Comparison of ENCODE assay signal across 17 cellular contexts in the genomic region with DNA sequence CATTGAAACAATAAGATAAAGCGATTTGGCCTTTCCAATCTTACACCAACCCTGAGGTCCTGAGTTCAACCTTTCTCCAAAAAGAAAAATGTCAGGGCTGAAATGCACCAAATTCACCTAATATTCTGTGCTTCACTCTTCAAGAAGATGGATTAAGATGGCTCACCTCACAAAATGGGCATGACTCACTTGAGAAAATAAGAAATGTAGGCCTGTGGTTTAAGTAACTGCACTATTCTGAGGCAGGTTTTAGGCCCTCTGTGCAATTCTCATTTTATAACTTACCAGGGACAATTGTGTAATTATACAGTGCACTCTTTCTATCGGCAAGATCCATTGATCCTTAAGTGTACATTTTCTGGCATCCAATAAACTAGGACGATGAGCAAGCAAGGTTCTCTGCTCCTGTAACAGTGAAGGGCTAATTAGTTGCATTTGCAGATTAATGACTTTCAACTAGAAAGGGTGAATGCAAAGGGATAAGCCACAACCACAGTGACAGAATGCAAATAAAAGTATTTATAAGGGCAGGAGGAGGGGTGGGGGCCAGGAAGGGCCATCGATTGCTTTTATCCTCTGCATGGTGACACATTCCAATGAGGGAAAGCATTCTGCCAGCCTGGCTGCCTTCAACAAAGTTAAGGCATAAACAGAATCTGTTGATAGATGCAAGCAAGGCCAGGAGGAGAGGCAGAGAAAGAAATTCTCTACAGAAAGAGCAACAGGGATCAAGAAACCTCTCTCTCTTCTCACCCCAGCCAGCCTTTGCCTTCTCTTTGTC.
A peak's percentile ranks its signal among the peaks of the same experiment; 100 is the strongest.
DNase-seq lines count a peak whose midpoint lies in the region; ATAC-seq and TF ChIP-seq lines count a peak whose summit lies in the region.
"Had no signal": no experiment of that assay in that cellular context is flagged by ENCODE, and none has a peak within 500 bp of the region (broad histone marks: within the 10 kb centered on the region; RNA-seq: fewer than 3 reads in every experiment).

No MANE protein-coding gene starts in this region.

- no peaks in the 10 kb centered on the region for H3K27me3 ChIP-seq in Karpas-422 (ENCODE audit: low read length)
- H3K27me3 ChIP-seq in neural progenitor cell = no peaks in the 10 kb centered on the region
- peaks cover 2% of the 10 kb centered on the region for H3K27me3 ChIP-seq in CD8-positive, alpha-beta T cell (ENCODE audit: insufficient read depth, low read length)

- peaks cover 3% of the 10 kb centered on the region for H3F3A ChIP-seq in neural progenitor cell (ENCODE audit: low read depth)

- H3K9me3 Mint-ChIP-seq in chondrocyte (ENCODE audit: low read depth) = no peaks in the 10 kb centered on the region
- no peaks in the 10 kb centered on the region for H3K9me3 Mint-ChIP-seq in neural progenitor cell
- no peaks in the 10 kb centered on the region for H3K9me3 Mint-ChIP-seq in CD8-positive, alpha-beta T cell

- intact Hi-C loops in CD8-positive, alpha-beta T cell (cut with DNase I, micrococcal nuclease) = no loop called here

- in situ Hi-C loops in G401 (cut with HindIII; ENCODE audit: low sequenced_read_pairs) = no loop called here

- no peak for ATAC-seq in CD8-positive, alpha-beta T cell

- H3K36me3 ChIP-seq in Karpas-422 (ENCODE audit: insufficient read depth, low read length) = no peaks in the 10 kb centered on the region
- no peaks in the 10 kb centered on the region for H3K36me3 ChIP-seq in neural progenitor cell
- H3K36me3 ChIP-seq in CD8-positive, alpha-beta T cell (ENCODE audit: insufficient read depth, low read length) = no peaks in the 10 kb centered on the region

- POLR2A ChIA-PET in CD8-positive, alpha-beta T cell (lab: Charles Lee) = no interaction called here

- H3K79me2 ChIP-seq in Karpas-422 (ENCODE audit: low read length) = no peaks in the 10 kb centered on the region
- H3K79me2 ChIP-seq in neural progenitor cell (ENCODE audit: low read depth) = no peaks in the 10 kb centered on the region

- no peaks in the 10 kb centered on the region for H3K4me1 Mint-ChIP-seq in chondrocyte (ENCODE audit: low read depth)
- H3K4me1 Mint-ChIP-seq in neural progenitor cell = peaks cover 19% of the 10 kb centered on the region
- no peaks in the 10 kb centered on the region for H3K4me1 Mint-ChIP-seq in CD8-positive, alpha-beta T cell (ENCODE audit: low read depth)

- H3K4me1 ChIP-seq in Karpas-422 (ENCODE audit: low read length) = peaks cover 22% of the 10 kb centered on the region
- peaks cover 21% of the 10 kb centered on the region for H3K4me1 ChIP-seq in neural progenitor cell
- no peaks in the 10 kb centered on the region for H3K4me1 ChIP-seq in CD8-positive, alpha-beta T cell (ENCODE audit: insufficient read depth, low read length)

- H3K4me2 ChIP-seq in Karpas-422 (ENCODE audit: low read depth, low read length, poor library complexity, severe bottlenecking) (peak overlapping the region; percentile 48), neural progenitor cell (peak overlapping the region; percentile 8)

- H4K20me1 ChIP-seq in Karpas-422 (ENCODE audit: insufficient read depth, low read depth, low read length) (no peaks in the 10 kb centered on the region), neural progenitor cell (ENCODE audit: low read depth) (no peaks in the 10 kb centered on the region)

- H3K4me3 Mint-ChIP-seq in chondrocyte (ENCODE audit: unreplicated experiment) (no peak overlapping the region), neural progenitor cell (no peak overlapping the region)
- H3K4me3 Mint-ChIP-seq in CD8-positive, alpha-beta T cell = no peak overlapping the region

- CTCF ChIA-PET in CD8-positive, alpha-beta T cell (lab: Charles Lee) = no interaction called here

- H3K27ac Mint-ChIP-seq in chondrocyte (ENCODE audit: unreplicated experiment) = no peak overlapping the region
- no peak overlapping the region for H3K27ac Mint-ChIP-seq in neural progenitor cell
- no peak overlapping the region for H3K27ac Mint-ChIP-seq in CD8-positive, alpha-beta T cell

- TF ChIP-seq CTCF in chondrocyte (IDR thresholded peaks at IDR 0.05) (no peak), neural progenitor cell (IDR thresholded peaks at IDR 0.05) (no peak)
- TF ChIP-seq CTCF in CD8-positive, alpha-beta T cell (IDR thresholded peaks at IDR 0.05) = no peak

- no peaks in the 10 kb centered on the region for H3K36me3 Mint-ChIP-seq in chondrocyte (ENCODE audit: low read depth)
- H3K36me3 Mint-ChIP-seq in neural progenitor cell = no peaks in the 10 kb centered on the region
- no peaks in the 10 kb centered on the region for H3K36me3 Mint-ChIP-seq in CD8-positive, alpha-beta T cell

- no peaks in the 10 kb centered on the region for H3K9me3 ChIP-seq in Karpas-422 (ENCODE audit: low read length)
- no peaks in the 10 kb centered on the region for H3K9me3 ChIP-seq in neural progenitor cell (ENCODE audit: low read depth)
- no peaks in the 10 kb centered on the region for H3K9me3 ChIP-seq in CD8-positive, alpha-beta T cell (ENCODE audit: low read length)

- H3K4me3 ChIP-seq in Karpas-422 (ENCODE audit: low read length) (no peak overlapping the region), neural progenitor cell (no peak overlapping the region)
- H3K4me3 ChIP-seq in CD8-positive, alpha-beta T cell (ENCODE audit: low read depth, low read length) = no peak overlapping the region

- H3K27ac ChIP-seq in Karpas-422 (ENCODE audit: low read length) = no peak overlapping the region
- no peak overlapping the region for H3K27ac ChIP-seq in neural progenitor cell
- H3K27ac ChIP-seq in CD8-positive, alpha-beta T cell (ENCODE audit: low read depth, low read length) = no peak overlapping the region
- H3K27ac ChIP-seq: RWPE1 had no signal

- H3K27me3 Mint-ChIP-seq in chondrocyte (ENCODE audit: low read depth) (peaks cover 5% of the 10 kb centered on the region), neural progenitor cell (ENCODE audit: insufficient read depth, low read depth) (peaks cover 2% of the 10 kb centered on the region)
- no peaks in the 10 kb centered on the region for H3K27me3 Mint-ChIP-seq in CD8-positive, alpha-beta T cell (ENCODE audit: low read depth)

- no peaks in the 10 kb centered on the region for H3K9me2 ChIP-seq in Karpas-422 (replicated peaks; ENCODE audit: insufficient read depth, low read length)

- H3K9ac ChIP-seq in Karpas-422 (ENCODE audit: low read length) (peak overlapping the region; percentile 4; the same call in 1 of the 2 replicates), neural progenitor cell (no peak overlapping the region)

- H2AFZ ChIP-seq in Karpas-422 (ENCODE audit: low read length) (peak overlapping the region; percentile 82), neural progenitor cell (replicated peaks) (no peak overlapping the region)

- DNase-seq in EL (peak; percentile 8), Karpas-422 (peak; percentile 60), chondrocyte (ENCODE audit: low spot score) (peak; percentile 11), neural progenitor cell (ENCODE audit: low spot score) (peak; percentile 14), NCI-H2081 (lab: John Stamatoyannopoulos, UW) (no peak), G401 (ENCODE audit: low spot score) (no peak)
- DNase-seq in CD8-positive, alpha-beta T cell = no peak
- no peak for DNase-seq in activated CD8-positive, alpha-beta memory T cell treated with anti-CD3 and anti-CD28 coated beads for 24 hours
- DNase-seq: C1 segment of cervical spinal cord, DMS153, MM.1S, NCI-H1092 treated with DMSO at 0.1 percent for 48 hours, NCI-H1694 treated with DMSO at 0.1 percent for 48 hours, NCI-H345, NCI-H526 treated with DMSO at 0.1 percent for 48 hours, OCI-M1 had no signal

Comparison
In these comparisons a context has a peak if more than half of its experiments do, and no peak if none do; other contexts are left out.
1. DNase-seq: peak in EL (single experiment), Karpas-422 (single experiment), chondrocyte (single experiment) and neural progenitor cell (single experiment); none in NCI-H2081 (0 of 2), G401 (single experiment), CD8-positive, alpha-beta T cell (0 of 7) and activated CD8-positive, alpha-beta memory T cell treated with anti-CD3 and anti-CD28 coated beads for 24 hours (single experiment).